Comparison of ENCODE assay signal across 16 cellular contexts in genomic region chr1:65343286-65343685, GRCh38. TPM values are rescaled to one million over a fixed set of nuclear protein-coding genes. Genes with fewer than 3 reads are reported as not detected.
DNase-seq lines count a peak whose midpoint lies in the region; ATAC-seq, FAIRE-seq and TF ChIP-seq lines count a peak whose summit lies in the region.
"Had no signal": no experiment of that assay in that cellular context is flagged by ENCODE, and none has a peak within 500 bp of the region (broad histone marks: within the 10 kb centered on the region; RNA-seq: fewer than 3 reads in every experiment).

No MANE protein-coding gene starts in this region.

- ATAC-seq in activated T-helper 17 cell treated with anti-CD3 and anti-CD28 coated beads, Interleukin-2, amount 50 U/mL, for 72 hours (replicated peaks) = no peak
- no peak for ATAC-seq in GM21723 (IDR thresholded peaks at IDR 0.05; ENCODE audit: unreplicated experiment)
- ATAC-seq: activated CD8-positive, alpha-beta T cell treated with anti-CD3 and anti-CD28 coated beads for 36 hours had no signal

- H3K4me2 ChIP-seq in keratinocyte (ENCODE audit: control insufficient read depth, extremely low read depth, insufficient read depth, low read depth, low read length) = peak overlapping the region; percentile 76

- TF ChIP-seq CTCF in chondrocyte (IDR thresholded peaks at IDR 0.05) (no peak), keratinocyte (optimal IDR thresholded peaks at IDR 0.05 in 1 of 3, IDR thresholded peaks at IDR 0.05 in 1 of 3, conservative IDR thresholded peaks at IDR 0.05 in 1 of 3; ENCODE audit: extremely low read depth in 1 of 3, insufficient read depth in 2 of 3, low read length in 3 of 3) (no peak)

- H3K4me3 Mint-ChIP-seq in chondrocyte (ENCODE audit: unreplicated experiment) = no peak overlapping the region
- no peak overlapping the region for H3K4me3 Mint-ChIP-seq in activated T-helper 17 cell treated with anti-CD3 and anti-CD28 coated beads, Interleukin-2, amount 50 U/mL, for 72 hours
- H3K4me3 Mint-ChIP-seq: activated CD8-positive, alpha-beta T cell treated with anti-CD3 and anti-CD28 coated beads for 36 hours; nephron had no signal

- no peaks in the 10 kb centered on the region for H3K36me3 ChIP-seq in keratinocyte (ENCODE audit: control insufficient read depth in 2 of 2, extremely low read depth in 1 of 2, insufficient read depth in 2 of 2, low read length in 2 of 2)

- intact Hi-C loops in head of caudate nucleus (cut with DNase I) = no loop called here

- dilution Hi-C loops in keratinocyte (cut with MboI; ENCODE audit: extremely low pct_ligation_motif_present, low sequenced_read_pairs) = no loop called here

- peak overlapping the region in 2 of 3 experiments; percentile 8 to 39 for H3K4me3 ChIP-seq in keratinocyte (ENCODE audit: control insufficient read depth in 2 of 3, extremely low read depth in 1 of 3, insufficient read depth in 2 of 3, low read depth in 1 of 3, low read length in 3 of 3)

- peak; percentile 93 for FAIRE-seq in keratinocyte (lab: Jason Lieb, UNC)
- FAIRE-seq: frontal cortex, GM18507 had no signal

- no peaks in the 10 kb centered on the region for H3K9me3 ChIP-seq in keratinocyte (ENCODE audit: control insufficient read depth, low read depth, low read length)

- H3K27ac ChIP-seq in keratinocyte (ENCODE audit: control insufficient read depth, insufficient read depth, low read length) = peak overlapping the region; percentile 58

- H2AFZ ChIP-seq in keratinocyte (ENCODE audit: control insufficient read depth, low read length) = no peak overlapping the region

- H3K4me1 ChIP-seq in keratinocyte (ENCODE audit: control insufficient read depth, extremely low read depth, insufficient read depth, low read length) = peaks cover 19% of the 10 kb centered on the region

- peak overlapping the region; percentile 26 for H3K9ac ChIP-seq in keratinocyte (ENCODE audit: control insufficient read depth, extremely low read depth, insufficient read depth, low read length)

- H3K27me3 Mint-ChIP-seq in chondrocyte (ENCODE audit: low read depth) = no peaks in the 10 kb centered on the region
- H3K27me3 Mint-ChIP-seq in activated T-helper 17 cell treated with anti-CD3 and anti-CD28 coated beads, Interleukin-2, amount 50 U/mL, for 72 hours = no peaks in the 10 kb centered on the region
- H3K27me3 Mint-ChIP-seq: activated CD8-positive, alpha-beta T cell treated with anti-CD3 and anti-CD28 coated beads for 36 hours had no signal

- H3K4me1 Mint-ChIP-seq in chondrocyte (ENCODE audit: low read depth) = peaks cover 10% of the 10 kb centered on the region
- H3K4me1 Mint-ChIP-seq in activated T-helper 17 cell treated with anti-CD3 and anti-CD28 coated beads, Interleukin-2, amount 50 U/mL, for 72 hours = no peaks in the 10 kb centered on the region
- H3K4me1 Mint-ChIP-seq: nephron had no signal

- no peaks in the 10 kb centered on the region for H3K27me3 ChIP-seq in keratinocyte (ENCODE audit: control insufficient read depth, extremely low read depth, insufficient read depth, low read length)

- H3K27ac Mint-ChIP-seq in chondrocyte (ENCODE audit: unreplicated experiment) = peak overlapping the region; percentile 68
- no peak overlapping the region for H3K27ac Mint-ChIP-seq in activated T-helper 17 cell treated with anti-CD3 and anti-CD28 coated beads, Interleukin-2, amount 50 U/mL, for 72 hours
- H3K27ac Mint-ChIP-seq: activated CD8-positive, alpha-beta T cell treated with anti-CD3 and anti-CD28 coated beads for 36 hours; nephron had no signal

- peaks cover 2% of the 10 kb centered on the region for H3K36me3 Mint-ChIP-seq in chondrocyte (ENCODE audit: low read depth)
- H3K36me3 Mint-ChIP-seq in activated T-helper 17 cell treated with anti-CD3 and anti-CD28 coated beads, Interleukin-2, amount 50 U/mL, for 72 hours (ENCODE audit: low read depth) = no peaks in the 10 kb centered on the region

- H3K79me2 ChIP-seq in keratinocyte (ENCODE audit: control insufficient read depth, insufficient read depth, low read length) = no peaks in the 10 kb centered on the region

- DNase-seq in EH (ENCODE audit: low read depth) (peak; percentile 66), M059J (ENCODE audit: low read depth) (peak; percentile 32), chondrocyte (ENCODE audit: low spot score) (no peak), keratinocyte (ENCODE audit: low read depth, low spot score) (peak; percentile 25), head of caudate nucleus (no peak), DMS153 treated with DMSO at 0.1 percent for 48 hours (lab: John Stamatoyannopoulos, UW; ENCODE audit: unreplicated experiment) (no peak)
- DNase-seq: activated CD8-positive, alpha-beta T cell treated with anti-CD3 and anti-CD28 coated beads for 36 hours; aorta; NCI-H1930; NCI-H526; SW 1271 had no signal

- no peaks in the 10 kb centered on the region for H3K9me1 ChIP-seq in keratinocyte (ENCODE audit: control insufficient read depth, extremely low read depth, insufficient read depth, low read length)

- H3K9me3 Mint-ChIP-seq in chondrocyte (ENCODE audit: low read depth) = no peaks in the 10 kb centered on the region
- no peaks in the 10 kb centered on the region for H3K9me3 Mint-ChIP-seq in activated T-helper 17 cell treated with anti-CD3 and anti-CD28 coated beads, Interleukin-2, amount 50 U/mL, for 72 hours
- H3K9me3 Mint-ChIP-seq: activated CD8-positive, alpha-beta T cell treated with anti-CD3 and anti-CD28 coated beads for 36 hours; nephron had no signal

- no peaks in the 10 kb centered on the region for H4K20me1 ChIP-seq in keratinocyte (ENCODE audit: control insufficient read depth, extremely low read depth, insufficient read depth, low read length)

RNA-seq across cellular contexts. Expression of gene DNAJC6, which starts 33.9 kb away (rescaled TPM):
- 5.3 and 7.9 TPM in 2 replicates for total RNA-seq in M059J (2014; rRNA removed; shearing (Covaris generic))
- total RNA-seq in chondrocyte = 16.7 to 24.7 TPM (median 18.9 TPM) in 3 replicates
- polyA plus RNA-seq in keratinocyte = 5.5 to 8.2 TPM (median 7.7 TPM) in 3 replicates
- polyA plus RNA-seq in keratinocyte (2011; ENCODE audit: low read depth) = 2.8 TPM
- 3.9 and 8.2 TPM in 2 replicates for polyA plus RNA-seq in keratinocyte (2011; cell fraction: cytosol; rRNA removed)
- 10.2 and 12.3 TPM in 2 replicates for polyA plus RNA-seq in keratinocyte (2011; cell fraction: nucleus; rRNA removed)
- 2.8 and 3.4 TPM in 2 replicates for polyA plus RNA-seq in keratinocyte (2012; ENCODE audit: low replicate concordance)
- polyA minus RNA-seq in keratinocyte = 7.2 to 16.1 TPM (median 10.2 TPM) in 3 replicates
- polyA minus RNA-seq in keratinocyte (2011; cell fraction: cytosol; rRNA and poly(A)+ RNA removed) = 7.5 TPM
- 16.7 and 34.3 TPM in 2 replicates for polyA minus RNA-seq in keratinocyte (2011; cell fraction: nucleus; rRNA and poly(A)+ RNA removed)
- 10 to 100 TPM in 1 of 2 donors, 1 to 10 TPM in 1; 6.0 to 10.4 TPM for total RNA-seq in activated T-helper 17 cell treated with anti-CD3 and anti-CD28 coated beads, Interleukin-2, amount 50 U/mL, for 72 hours

Comparison
In these comparisons a context has a peak if more than half of its experiments do, and no peak if none do; other contexts are left out.
1. DNase-seq: peak in EH (single experiment), M059J (single experiment) and keratinocyte (single experiment); none in chondrocyte (single experiment), head of caudate nucleus (0 of 42) and DMS153 treated with DMSO at 0.1 percent for 48 hours (single experiment).